In the genomic region with DNA sequence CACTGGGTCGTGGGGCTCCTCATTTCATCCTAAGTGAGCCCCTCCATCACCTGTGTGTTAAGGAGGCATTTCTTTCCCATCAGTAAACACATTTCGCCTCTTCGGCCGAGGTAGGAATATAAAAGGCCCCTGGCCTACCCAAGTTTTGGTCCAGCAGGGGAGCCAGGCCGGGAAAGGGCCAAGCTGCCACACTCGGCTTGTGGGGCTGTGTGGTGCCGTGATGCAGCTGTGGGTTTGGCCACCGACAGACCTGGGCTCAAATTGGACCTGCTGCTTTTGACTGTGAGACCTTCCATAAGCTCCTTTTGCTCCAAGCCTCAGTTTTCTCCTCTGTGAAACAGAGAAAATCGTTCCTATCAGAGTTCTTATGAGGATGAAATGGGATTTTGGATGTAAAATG, we compare ENCODE assay signal across 8 cellular contexts. TPM values are rescaled to one million over a fixed set of nuclear protein-coding genes. Genes with fewer than 3 reads are reported as not detected.
A peak's percentile ranks its signal among the peaks of the same experiment; 100 is the strongest.
DNase-seq lines count a peak whose midpoint lies in the region; ATAC-seq and TF ChIP-seq lines count a peak whose summit lies in the region.

No MANE protein-coding gene starts in this region.

- no peak for ATAC-seq in activated CD8-positive, alpha-beta T cell treated with anti-CD3 and anti-CD28 coated beads, Interleukin-2, amount 10 ng/mL, durations not matched to agents 7 days and 5 days
- no peak for ATAC-seq in HG03342 (IDR thresholded peaks at IDR 0.05; ENCODE audit: unreplicated experiment)

- no peaks in the 10 kb centered on the region for H3K9me3 Mint-ChIP-seq in activated CD8-positive, alpha-beta T cell treated with anti-CD3 and anti-CD28 coated beads, Interleukin-2, amount 10 ng/mL, durations not matched to agents 7 days and 5 days (ENCODE audit: insufficient read depth)

- DNase-seq in HFF-Myc (ENCODE audit: extremely low read depth, low read depth) (no peak), spleen (no peak), NCI-H774 (lab: John Stamatoyannopoulos, UW) (no peak), SIG-M5 treated with dmso at 0.1 percent for 504 hours (lab: John Stamatoyannopoulos, UW; ENCODE audit: unreplicated experiment) (no peak), pons (ENCODE audit: low spot score) (no peak)
- no peak for DNase-seq in activated CD8-positive, alpha-beta T cell treated with anti-CD3 and anti-CD28 coated beads, Interleukin-2, amount 10 ng/mL, durations not matched to agents 7 days and 5 days

- intact Hi-C loops in spleen (cut with DNase I; ENCODE audit: low total_unique reads), result no loop called here

- H3K36me3 ChIP-seq in iPS-18a (ENCODE audit: control insufficient read depth, low read depth, low read length) (peaks cover 25% of the 10 kb centered on the region), spleen (peaks cover 0 to 44% (median 41%) of the 10 kb centered on the region in 6 donors)

- H3K9me3 ChIP-seq in iPS-18a (ENCODE audit: control insufficient read depth, low read depth, low read length) (no peaks in the 10 kb centered on the region), spleen (no peaks in the 10 kb centered on the region)

- peaks cover 37% of the 10 kb centered on the region for H3K36me3 Mint-ChIP-seq in activated CD8-positive, alpha-beta T cell treated with anti-CD3 and anti-CD28 coated beads, Interleukin-2, amount 10 ng/mL, durations not matched to agents 7 days and 5 days (ENCODE audit: low read depth)

- CTCF ChIA-PET in activated CD8-positive, alpha-beta T cell treated with anti-CD3 and anti-CD28 coated beads, Interleukin-2, amount 10 ng/mL, durations not matched to agents 7 days and 5 days (lab: Charles Lee), result interaction anchor here (2.1 kb wide), 1 partner anchor 22 kb away, joined by 11 read pairs; the partner anchor contains the start of gene NUDT8

- H3K27me3 ChIP-seq in iPS-18a (ENCODE audit: control insufficient read depth, insufficient read depth, low read length), result peaks cover 11% of the 10 kb centered on the region
- H3K27me3 ChIP-seq in spleen (replicated peaks in 1 of 7), result peaks cover 0 to 3% (median 0%) of the 10 kb centered on the region in 7 donors

- peak overlapping the region; percentile 91 for H3K27ac Mint-ChIP-seq in activated CD8-positive, alpha-beta T cell treated with anti-CD3 and anti-CD28 coated beads, Interleukin-2, amount 10 ng/mL, durations not matched to agents 7 days and 5 days

- H3K4me3 Mint-ChIP-seq in activated CD8-positive, alpha-beta T cell treated with anti-CD3 and anti-CD28 coated beads, Interleukin-2, amount 10 ng/mL, durations not matched to agents 7 days and 5 days, result peak overlapping the region; percentile 80

- no peak for TF ChIP-seq CTCF in HFF-Myc (IDR thresholded peaks at IDR 0.05; ENCODE audit: low read depth, low read length, missing control alignments)
- TF ChIP-seq CTCF in spleen (IDR thresholded peaks at IDR 0.05 in 8 of 11, conservative IDR thresholded peaks at IDR 0.05 in 3 of 11), result no peak

- H3K4me3 ChIP-seq in HFF-Myc (replicated peaks; ENCODE audit: low read depth, low read length), result peak overlapping the region; percentile 99
- H3K4me3 ChIP-seq in iPS-18a (ENCODE audit: low read length), result peak overlapping the region; percentile 89
- peak overlapping the region; percentile 83 to 100 (median 96) for H3K4me3 ChIP-seq in spleen

- H3K27ac ChIP-seq in iPS-18a (ENCODE audit: low read length), result no peak overlapping the region
- H3K27ac ChIP-seq in spleen, result peak overlapping the region in 4 of 8 donors; percentile 89 to 92 (median 90)

- H3K9ac ChIP-seq in iPS-18a (ENCODE audit: low read length), result peak overlapping the region; percentile 60

- 54 to 70% (median 60%) methylated on average over 8 to 9 of the region's 9 CpGs for WGBS in spleen, 5 donors

- H3K4me1 Mint-ChIP-seq in activated CD8-positive, alpha-beta T cell treated with anti-CD3 and anti-CD28 coated beads, Interleukin-2, amount 10 ng/mL, durations not matched to agents 7 days and 5 days (ENCODE audit: low read depth), result peaks cover 28% of the 10 kb centered on the region

- TF ChIP-seq POLR2A in spleen (IDR thresholded peaks at IDR 0.05), result no peak

- POLR2A ChIA-PET in activated CD8-positive, alpha-beta T cell treated with anti-CD3 and anti-CD28 coated beads, Interleukin-2, amount 10 ng/mL, durations not matched to agents 7 days and 5 days (lab: Charles Lee), result interaction anchor here (1.7 kb wide), 1 partner anchor 22 kb away, joined by 6 read pairs; the partner anchor contains the start of gene NUDT8

- H3K27me3 Mint-ChIP-seq in activated CD8-positive, alpha-beta T cell treated with anti-CD3 and anti-CD28 coated beads, Interleukin-2, amount 10 ng/mL, durations not matched to agents 7 days and 5 days (ENCODE audit: low read depth), result peaks cover 10% of the 10 kb centered on the region

- H3K4me1 ChIP-seq in iPS-18a (ENCODE audit: control insufficient read depth, low read depth, low read length) (peaks cover 9% of the 10 kb centered on the region), spleen (peaks cover 14 to 40% (median 25%) of the 10 kb centered on the region in 6 donors)

RNA-seq across cellular contexts. Expression of gene NDUFV1, which starts 0.8 kb away (rescaled TPM):
- total RNA-seq in activated CD8-positive, alpha-beta T cell treated with anti-CD3 and anti-CD28 coated beads, Interleukin-2, amount 10 ng/mL, durations not matched to agents 7 days and 5 days, result 100 to 1,000 TPM; 250 to 258 TPM
- total RNA-seq in spleen, result 100 to 1,000 TPM; 145 to 258 (median 185) TPM
- polyA plus RNA-seq in spleen, result 100 to 1,000 TPM; 132 to 257 (median 213) TPM

RNA-seq across cellular contexts. Expression of gene NUDT8, which starts 22.2 kb away (rescaled TPM):
- total RNA-seq in activated CD8-positive, alpha-beta T cell treated with anti-CD3 and anti-CD28 coated beads, Interleukin-2, amount 10 ng/mL, durations not matched to agents 7 days and 5 days, result 10 to 100 TPM; 18.6 to 20.1 TPM
- total RNA-seq in spleen, result 1 to 10 TPM; 2.7 to 7.9 (median 5.8) TPM
- 1 to 10 TPM; 5.4 to 9.2 (median 6.5) TPM for polyA plus RNA-seq in spleen

RNA-seq across cellular contexts. Expression of gene GSTP1, which starts 23.9 kb away (rescaled TPM):
- 100 to 1,000 TPM; 330 to 337 TPM for total RNA-seq in activated CD8-positive, alpha-beta T cell treated with anti-CD3 and anti-CD28 coated beads, Interleukin-2, amount 10 ng/mL, durations not matched to agents 7 days and 5 days
- 100 to 1,000 TPM; 211 to 338 (median 275) TPM for total RNA-seq in spleen
- polyA plus RNA-seq in spleen, result 100 to 1,000 TPM; 310 to 399 (median 343) TPM

RNA-seq across cellular contexts. Expression of gene TBX10, which starts 32.1 kb away (rescaled TPM):
- total RNA-seq in activated CD8-positive, alpha-beta T cell treated with anti-CD3 and anti-CD28 coated beads, Interleukin-2, amount 10 ng/mL, durations not matched to agents 7 days and 5 days, result not detected
- not detected for total RNA-seq in spleen
- polyA plus RNA-seq in spleen, result under 1 TPM in 1 of 3 donors, not detected in 2; 0.08 TPM

RNA-seq across cellular contexts. Expression of gene ACY3, which starts 43.0 kb away (rescaled TPM):
- total RNA-seq in activated CD8-positive, alpha-beta T cell treated with anti-CD3 and anti-CD28 coated beads, Interleukin-2, amount 10 ng/mL, durations not matched to agents 7 days and 5 days, result under 1 TPM; 0.61 to 0.73 TPM
- total RNA-seq in spleen, result 1 to 10 TPM in 3 of 7 donors, under 1 TPM in 3, not detected in 1; 0.39 to 2.0 (median 0.98) TPM
- 1 to 10 TPM; 1.1 to 5.7 (median 1.2) TPM for polyA plus RNA-seq in spleen
